Comparison of ENCODE assay signal across 1 cellular context in genomic region chr2:42567389-42567788, GRCh38.
TF ChIP-seq lines count a peak whose summit lies in the region.

No MANE protein-coding gene starts in this region.

TF ChIP-seq in WTC11, 78 proteins besides CTCF, POLR2A, EP300 and RAD21 (continued from another document):
- no peak for TF ChIP-seq ARID4B (CRISPR knock-in tag; IDR thresholded peaks at IDR 0.05; ENCODE audit: borderline replicate concordance)
- no peak for TF ChIP-seq HMGA2 (CRISPR knock-in tag; IDR thresholded peaks at IDR 0.05)
- TF ChIP-seq ZNF425 (CRISPR knock-in tag; conservative IDR thresholded peaks at IDR 0.05), result no peak
- no peak for TF ChIP-seq AR (CRISPR knock-in tag; IDR thresholded peaks at IDR 0.05)
- no peak for TF ChIP-seq JAZF1 (CRISPR knock-in tag; IDR thresholded peaks at IDR 0.05)
- no peak for TF ChIP-seq ZNF138 (CRISPR knock-in tag; conservative IDR thresholded peaks at IDR 0.05)
- TF ChIP-seq FOXP4 (CRISPR knock-in tag; IDR thresholded peaks at IDR 0.05), result no peak
- TF ChIP-seq GRHL2 (CRISPR knock-in tag; IDR thresholded peaks at IDR 0.05; ENCODE audit: insufficient replicate concordance, severe bottlenecking), result no peak
- TF ChIP-seq ZNF219 (CRISPR knock-in tag; IDR thresholded peaks at IDR 0.05; ENCODE audit: borderline replicate concordance), result no peak
- no peak for TF ChIP-seq NFATC4 (CRISPR knock-in tag; IDR thresholded peaks at IDR 0.05)
